Comparison of ENCODE assay signal across 1 cellular context in genomic region chr18:35155403-35156117, GRCh38.
TF ChIP-seq lines count a peak whose summit lies in the region.

No MANE protein-coding gene starts in this region.

TF ChIP-seq in GM23338, 12 proteins besides CTCF, POLR2A, EP300 and RAD21 (continued from another document):
- TF ChIP-seq, protein P1, sequence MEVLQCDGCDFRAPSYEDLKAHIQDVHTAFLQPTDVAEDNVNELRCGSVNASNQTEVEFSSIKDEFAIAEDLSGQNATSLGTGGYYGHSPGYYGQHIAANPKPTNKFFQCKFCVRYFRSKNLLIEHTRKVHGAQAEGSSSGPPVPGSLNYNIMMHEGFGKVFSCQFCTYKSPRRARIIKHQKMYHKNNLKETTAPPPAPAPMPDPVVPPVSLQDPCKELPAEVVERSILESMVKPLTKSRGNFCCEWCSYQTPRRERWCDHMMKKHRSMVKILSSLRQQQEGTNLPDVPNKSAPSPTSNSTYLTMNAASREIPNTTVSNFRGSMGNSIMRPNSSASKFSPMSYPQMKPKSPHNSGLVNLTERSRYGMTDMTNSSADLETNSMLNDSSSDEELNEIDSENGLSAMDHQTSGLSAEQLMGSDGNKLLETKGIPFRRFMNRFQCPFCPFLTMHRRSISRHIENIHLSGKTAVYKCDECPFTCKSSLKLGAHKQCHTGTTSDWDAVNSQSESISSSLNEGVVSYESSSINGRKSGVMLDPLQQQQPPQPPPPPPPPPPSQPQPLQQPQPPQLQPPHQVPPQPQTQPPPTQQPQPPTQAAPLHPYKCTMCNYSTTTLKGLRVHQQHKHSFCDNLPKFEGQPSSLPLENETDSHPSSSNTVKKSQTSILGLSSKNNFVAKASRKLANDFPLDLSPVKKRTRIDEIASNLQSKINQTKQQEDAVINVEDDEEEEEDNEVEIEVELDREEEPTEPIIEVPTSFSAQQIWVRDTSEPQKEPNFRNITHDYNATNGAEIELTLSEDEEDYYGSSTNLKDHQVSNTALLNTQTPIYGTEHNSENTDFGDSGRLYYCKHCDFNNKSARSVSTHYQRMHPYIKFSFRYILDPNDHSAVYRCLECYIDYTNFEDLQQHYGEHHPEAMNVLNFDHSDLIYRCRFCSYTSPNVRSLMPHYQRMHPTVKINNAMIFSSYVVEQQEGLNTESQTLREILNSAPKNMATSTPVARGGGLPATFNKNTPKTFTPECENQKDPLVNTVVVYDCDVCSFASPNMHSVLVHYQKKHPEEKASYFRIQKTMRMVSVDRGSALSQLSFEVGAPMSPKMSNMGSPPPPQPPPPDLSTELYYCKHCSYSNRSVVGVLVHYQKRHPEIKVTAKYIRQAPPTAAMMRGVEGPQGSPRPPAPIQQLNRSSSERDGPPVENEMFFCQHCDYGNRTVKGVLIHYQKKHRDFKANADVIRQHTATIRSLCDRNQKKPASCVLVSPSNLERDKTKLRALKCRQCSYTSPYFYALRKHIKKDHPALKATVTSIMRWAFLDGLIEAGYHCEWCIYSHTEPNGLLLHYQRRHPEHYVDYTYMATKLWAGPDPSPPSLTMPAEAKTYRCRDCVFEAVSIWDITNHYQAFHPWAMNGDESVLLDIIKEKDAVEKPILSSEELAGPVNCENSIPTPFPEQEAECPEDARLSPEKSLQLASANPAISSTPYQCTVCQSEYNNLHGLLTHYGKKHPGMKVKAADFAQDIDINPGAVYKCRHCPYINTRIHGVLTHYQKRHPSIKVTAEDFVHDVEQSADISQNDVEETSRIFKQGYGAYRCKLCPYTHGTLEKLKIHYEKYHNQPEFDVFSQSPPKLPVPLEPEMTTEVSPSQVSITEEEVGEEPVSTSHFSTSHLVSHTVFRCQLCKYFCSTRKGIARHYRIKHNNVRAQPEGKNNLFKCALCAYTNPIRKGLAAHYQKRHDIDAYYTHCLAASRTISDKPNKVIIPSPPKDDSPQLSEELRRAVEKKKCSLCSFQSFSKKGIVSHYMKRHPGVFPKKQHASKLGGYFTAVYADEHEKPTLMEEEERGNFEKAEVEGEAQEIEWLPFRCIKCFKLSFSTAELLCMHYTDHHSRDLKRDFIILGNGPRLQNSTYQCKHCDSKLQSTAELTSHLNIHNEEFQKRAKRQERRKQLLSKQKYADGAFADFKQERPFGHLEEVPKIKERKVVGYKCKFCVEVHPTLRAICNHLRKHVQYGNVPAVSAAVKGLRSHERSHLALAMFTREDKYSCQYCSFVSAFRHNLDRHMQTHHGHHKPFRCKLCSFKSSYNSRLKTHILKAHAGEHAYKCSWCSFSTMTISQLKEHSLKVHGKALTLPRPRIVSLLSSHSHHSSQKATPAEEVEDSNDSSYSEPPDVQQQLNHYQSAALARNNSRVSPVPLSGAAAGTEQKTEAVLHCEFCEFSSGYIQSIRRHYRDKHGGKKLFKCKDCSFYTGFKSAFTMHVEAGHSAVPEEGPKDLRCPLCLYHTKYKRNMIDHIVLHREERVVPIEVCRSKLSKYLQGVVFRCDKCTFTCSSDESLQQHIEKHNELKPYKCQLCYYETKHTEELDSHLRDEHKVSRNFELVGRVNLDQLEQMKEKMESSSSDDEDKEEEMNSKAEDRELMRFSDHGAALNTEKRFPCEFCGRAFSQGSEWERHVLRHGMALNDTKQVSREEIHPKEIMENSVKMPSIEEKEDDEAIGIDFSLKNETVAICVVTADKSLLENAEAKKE (CRISPR knock-in tag; IDR thresholded peaks at IDR 0.05): no peak
- TF ChIP-seq EZH2phosphoT487 (IDR thresholded peaks at IDR 0.05; ENCODE audit: unreplicated experiment) (no peak), STAT1 (IDR thresholded peaks at IDR 0.05; ENCODE audit: unreplicated experiment) (no peak), JUNB (IDR thresholded peaks at IDR 0.05; ENCODE audit: unreplicated experiment) (no peak), EZH2 (IDR thresholded peaks at IDR 0.05; ENCODE audit: low read depth, unreplicated experiment) (no peak), POLR2AphosphoS5 (IDR thresholded peaks at IDR 0.05; ENCODE audit: low read depth) (no peak), ZNF114 (CRISPR knock-in tag; IDR thresholded peaks at IDR 0.05) (no peak), NANOG (IDR thresholded peaks at IDR 0.05; ENCODE audit: borderline replicate concordance) (no peak)
- TF ChIP-seq, protein P2, sequence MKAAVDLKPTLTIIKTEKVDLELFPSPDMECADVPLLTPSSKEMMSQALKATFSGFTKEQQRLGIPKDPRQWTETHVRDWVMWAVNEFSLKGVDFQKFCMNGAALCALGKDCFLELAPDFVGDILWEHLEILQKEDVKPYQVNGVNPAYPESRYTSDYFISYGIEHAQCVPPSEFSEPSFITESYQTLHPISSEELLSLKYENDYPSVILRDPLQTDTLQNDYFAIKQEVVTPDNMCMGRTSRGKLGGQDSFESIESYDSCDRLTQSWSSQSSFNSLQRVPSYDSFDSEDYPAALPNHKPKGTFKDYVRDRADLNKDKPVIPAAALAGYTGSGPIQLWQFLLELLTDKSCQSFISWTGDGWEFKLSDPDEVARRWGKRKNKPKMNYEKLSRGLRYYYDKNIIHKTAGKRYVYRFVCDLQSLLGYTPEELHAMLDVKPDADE (IDR thresholded peaks at IDR 0.05): no peak
